Comparison of ENCODE assay signal across 13 cellular contexts in genomic region chr3:143784446-143784845, GRCh38.
DNase-seq lines count a peak whose midpoint lies in the region; ATAC-seq and TF ChIP-seq lines count a peak whose summit lies in the region.
"Had no signal": no experiment of that assay in that cellular context is flagged by ENCODE, and none has a peak within 500 bp of the region (broad histone marks: within the 10 kb centered on the region; RNA-seq: fewer than 3 reads in every experiment).

No MANE protein-coding gene starts in this region.

- peak; percentile 68 for DNase-seq in HT1080 (ENCODE audit: low read depth)
- DNase-seq in NCI-H226, result peak; percentile 8
- peak; percentile 58 for DNase-seq in epithelial cell of esophagus (ENCODE audit: low read depth)
- no peak for DNase-seq in GF-D8 (lab: John Stamatoyannopoulos, UW)
- DNase-seq in activated CD4-positive, alpha-beta T cell treated with anti-CD3 and anti-CD28 coated beads, Interleukin-2, amount 50 U/mL, for 48 hours, result no peak
- DNase-seq: Caco-2; CD8-positive, alpha-beta T cell; DND-41; GDM1; HCEC 1CT; IMR-90 had no signal

- H3K4me3 ChIP-seq in epithelial cell of esophagus (ENCODE audit: low read length), result no peak overlapping the region
- H3K4me3 ChIP-seq: A549 had no signal

- no peak for ATAC-seq in GM21786 (IDR thresholded peaks at IDR 0.05; ENCODE audit: unreplicated experiment)
- ATAC-seq: A549; CD8-positive, alpha-beta T cell had no signal

- no peak for TF ChIP-seq CTCF in epithelial cell of esophagus (IDR thresholded peaks at IDR 0.05; ENCODE audit: insufficient read depth, low read depth, low read length, missing control alignments)

Comparison
In these comparisons a context has a peak if more than half of its experiments do, and no peak if none do; other contexts are left out.
1. DNase-seq: peak in HT1080 (single experiment), NCI-H226 (single experiment) and epithelial cell of esophagus (single experiment); none in GF-D8 (single experiment) and activated CD4-positive, alpha-beta T cell treated with anti-CD3 and anti-CD28 coated beads, Interleukin-2, amount 50 U/mL, for 48 hours (0 of 2).